In genomic region chr10:24625778-24626177, GRCh38 we compare ENCODE assay signal across 15 cellular contexts.
DNase-seq lines count a peak whose midpoint lies in the region; ATAC-seq and TF ChIP-seq lines count a peak whose summit lies in the region.
"Had no signal": no experiment of that assay in that cellular context is flagged by ENCODE, and none has a peak within 500 bp of the region (broad histone marks: within the 10 kb centered on the region; RNA-seq: fewer than 3 reads in every experiment).

No MANE protein-coding gene starts in this region.

- H3K4me1 Mint-ChIP-seq in CD8-positive, alpha-beta T cell (ENCODE audit: low read depth) = peaks cover 33% of the 10 kb centered on the region
- peaks cover 9 to 35% (median 27%) of the 10 kb centered on the region in 3 donors for H3K4me1 Mint-ChIP-seq in T-cell
- peaks cover 2 to 45% (median 34%) of the 10 kb centered on the region in 7 donors for H3K4me1 Mint-ChIP-seq in naive thymus-derived CD4-positive, alpha-beta T cell
- H3K4me1 Mint-ChIP-seq: H9 had no signal

- WGBS in transverse colon (ENCODE audit: low coverage in 1 of 2), 2 donors = 47 to 62% methylated on average over 2 to 4 of the region's 4 CpGs

- no peak for TF ChIP-seq EP300 in transverse colon (IDR thresholded peaks at IDR 0.05; ENCODE audit: low read depth)

- no peaks in the 10 kb centered on the region for H3K9me3 Mint-ChIP-seq in CD8-positive, alpha-beta T cell
- no peaks in the 10 kb centered on the region for H3K9me3 Mint-ChIP-seq in T-cell
- H3K9me3 Mint-ChIP-seq in naive thymus-derived CD4-positive, alpha-beta T cell = peaks cover 0 to 2% (median 0%) of the 10 kb centered on the region in 11 donors
- H3K9me3 Mint-ChIP-seq: H9 had no signal

- no peak overlapping the region for H3K4me3 Mint-ChIP-seq in CD8-positive, alpha-beta T cell
- H3K4me3 Mint-ChIP-seq in T-cell = no peak overlapping the region
- no peak overlapping the region for H3K4me3 Mint-ChIP-seq in naive thymus-derived CD4-positive, alpha-beta T cell
- H3K4me3 Mint-ChIP-seq: H9 had no signal

- no peak for TF ChIP-seq POLR2A in transverse colon (IDR thresholded peaks at IDR 0.05)

- intact Hi-C loops in CD8-positive, alpha-beta T cell (cut with DNase I, micrococcal nuclease) = loop anchor here in 1 of 2 experiments (5.0 to 10.0 kb wide), 2 partner anchors 259 to 322 kb away; no protein-coding TSS in a partner anchor
- intact Hi-C loops in naive thymus-derived CD4-positive, alpha-beta T cell (cut with micrococcal nuclease) = loop anchor here in 1 of 2 donors (10.0 kb wide), 1 partner anchor 1181 kb away; no protein-coding TSS in a partner anchor
- intact Hi-C loops in transverse colon (cut with DNase I; ENCODE audit: low total_unique reads) = no loop called here

- peaks cover 25% of the 10 kb centered on the region for H3K4me1 ChIP-seq in CD8-positive, alpha-beta T cell (ENCODE audit: insufficient read depth, low read length)
- peaks cover 0 to 11% of the 10 kb centered on the region in 2 donors for H3K4me1 ChIP-seq in naive thymus-derived CD4-positive, alpha-beta T cell (ENCODE audit: control insufficient read depth in 2 of 2, insufficient read depth in 2 of 2, low read length in 2 of 2)
- peaks cover 0 to 24% (median 3%) of the 10 kb centered on the region in 4 donors for H3K4me1 ChIP-seq in transverse colon
- H3K4me1 ChIP-seq: BE2C had no signal

- no peak for DNase-seq in CD8-positive, alpha-beta T cell
- DNase-seq in T-cell = no peak
- DNase-seq in naive thymus-derived CD4-positive, alpha-beta T cell = no peak
- DNase-seq in transverse colon = peak; percentile 13
- DNase-seq in GM13976 (ENCODE audit: low spot score) = no peak
- DNase-seq in NCI-H1930 (lab: John Stamatoyannopoulos, UW) = no peak
- DNase-seq: BE2C, DMS53, EL, GOT3, H9 had no signal

- CTCF ChIA-PET in CD8-positive, alpha-beta T cell (lab: Charles Lee) = no interaction called here
- CTCF ChIA-PET in T-cell (lab: Charles Lee) = no interaction called here
- CTCF ChIA-PET in naive thymus-derived CD4-positive, alpha-beta T cell (lab: Charles Lee) = no interaction called here

- H3K9me3 ChIP-seq in CD8-positive, alpha-beta T cell (ENCODE audit: low read length) = no peaks in the 10 kb centered on the region
- H3K9me3 ChIP-seq in naive thymus-derived CD4-positive, alpha-beta T cell (ENCODE audit: control insufficient read depth in 2 of 3, low read length in 3 of 3) = no peaks in the 10 kb centered on the region
- no peaks in the 10 kb centered on the region for H3K9me3 ChIP-seq in transverse colon
- H3K9me3 ChIP-seq: A549, BE2C had no signal

- no peak overlapping the region for H3K4me3 ChIP-seq in CD8-positive, alpha-beta T cell (ENCODE audit: low read depth, low read length)
- H3K4me3 ChIP-seq in naive thymus-derived CD4-positive, alpha-beta T cell (ENCODE audit: low read length) = no peak overlapping the region
- H3K4me3 ChIP-seq in transverse colon = no peak overlapping the region
- H3K4me3 ChIP-seq: A549 had no signal

- TF ChIP-seq CTCF in CD8-positive, alpha-beta T cell (IDR thresholded peaks at IDR 0.05) = no peak
- TF ChIP-seq CTCF in transverse colon (IDR thresholded peaks at IDR 0.05) (no peak), GM13976 (IDR thresholded peaks at IDR 0.05; ENCODE audit: borderline replicate concordance, control extremely low read depth, extremely low read depth, insufficient read depth, missing control alignments) (no peak)

- H3K27ac Mint-ChIP-seq in CD8-positive, alpha-beta T cell = peak overlapping the region; percentile 18
- H3K27ac Mint-ChIP-seq in T-cell = peak overlapping the region; percentile 2 to 40
- peak overlapping the region in 8 of 9 donors; percentile 9 to 97 (median 84) for H3K27ac Mint-ChIP-seq in naive thymus-derived CD4-positive, alpha-beta T cell
- H3K27ac Mint-ChIP-seq: H9 had no signal

- H3K27me3 ChIP-seq in CD8-positive, alpha-beta T cell (ENCODE audit: insufficient read depth, low read length) = no peaks in the 10 kb centered on the region
- H3K27me3 ChIP-seq in naive thymus-derived CD4-positive, alpha-beta T cell (ENCODE audit: control insufficient read depth in 2 of 2, insufficient read depth in 2 of 2, low read length in 2 of 2) = no peaks in the 10 kb centered on the region
- no peaks in the 10 kb centered on the region for H3K27me3 ChIP-seq in transverse colon
- H3K27me3 ChIP-seq: BE2C had no signal

- ATAC-seq in CD8-positive, alpha-beta T cell = no peak
- ATAC-seq in T-cell (replicated peaks in 1 of 4) = no peak
- ATAC-seq in naive thymus-derived CD4-positive, alpha-beta T cell = no peak
- ATAC-seq in GM21576 (IDR thresholded peaks at IDR 0.05; ENCODE audit: unreplicated experiment) = no peak
- ATAC-seq: A549, HepG2 had no signal

- POLR2A ChIA-PET in CD8-positive, alpha-beta T cell (lab: Charles Lee) = no interaction called here
- POLR2A ChIA-PET in T-cell (lab: Charles Lee) = no interaction called here
- POLR2A ChIA-PET in naive thymus-derived CD4-positive, alpha-beta T cell (lab: Charles Lee) = no interaction called here

- H3K27ac ChIP-seq in CD8-positive, alpha-beta T cell (ENCODE audit: low read depth, low read length) = no peak overlapping the region
- no peak overlapping the region for H3K27ac ChIP-seq in naive thymus-derived CD4-positive, alpha-beta T cell (ENCODE audit: low read depth, low read length)
- H3K27ac ChIP-seq in transverse colon = no peak overlapping the region
- H3K27ac ChIP-seq: A549, C4-2B had no signal

- H3K27me3 Mint-ChIP-seq in CD8-positive, alpha-beta T cell (ENCODE audit: low read depth) = no peaks in the 10 kb centered on the region
- no peaks in the 10 kb centered on the region for H3K27me3 Mint-ChIP-seq in T-cell
- H3K27me3 Mint-ChIP-seq in naive thymus-derived CD4-positive, alpha-beta T cell = no peaks in the 10 kb centered on the region

- in situ Hi-C loops in transverse colon (cut with MboI; ENCODE audit: low pct_ligation_motif_present in 1 of 4, low pct_unique_long_range_greater_than_20kb in 1 of 4, low sequenced_read_pairs in 3 of 4) (loop anchor here (25.0 kb wide), 3 partner anchors 337 to 462 kb away; partner anchors contain the start of gene PRTFDC1 (in 1 of the 4)), GM13976 (cut with MboI; ENCODE audit: low sequenced_read_pairs, unreplicated experiment) (no loop called here)

- no peaks in the 10 kb centered on the region for H3K36me3 ChIP-seq in CD8-positive, alpha-beta T cell (ENCODE audit: insufficient read depth, low read length)
- H3K36me3 ChIP-seq in naive thymus-derived CD4-positive, alpha-beta T cell (ENCODE audit: control insufficient read depth in 2 of 3, insufficient read depth in 3 of 3, low read length in 3 of 3) = no peaks in the 10 kb centered on the region
- no peaks in the 10 kb centered on the region for H3K36me3 ChIP-seq in transverse colon
- H3K36me3 ChIP-seq: BE2C had no signal

- H3K36me3 Mint-ChIP-seq in CD8-positive, alpha-beta T cell = no peaks in the 10 kb centered on the region
- peaks cover 6% of the 10 kb centered on the region for H3K36me3 Mint-ChIP-seq in T-cell
- H3K36me3 Mint-ChIP-seq in naive thymus-derived CD4-positive, alpha-beta T cell = peaks cover 0 to 8% (median 0%) of the 10 kb centered on the region in 5 donors

Comparison
In these comparisons a context has a peak if more than half of its experiments do, and no peak if none do; other contexts are left out.
1. H3K27ac Mint-ChIP-seq: peak in every context shown above with its lines; median percentile 84 in naive thymus-derived CD4-positive, alpha-beta T cell; 21 in T-cell; 18 in CD8-positive, alpha-beta T cell.